12 cellular contexts compared by ENCODE assay signal in the genomic region with DNA sequence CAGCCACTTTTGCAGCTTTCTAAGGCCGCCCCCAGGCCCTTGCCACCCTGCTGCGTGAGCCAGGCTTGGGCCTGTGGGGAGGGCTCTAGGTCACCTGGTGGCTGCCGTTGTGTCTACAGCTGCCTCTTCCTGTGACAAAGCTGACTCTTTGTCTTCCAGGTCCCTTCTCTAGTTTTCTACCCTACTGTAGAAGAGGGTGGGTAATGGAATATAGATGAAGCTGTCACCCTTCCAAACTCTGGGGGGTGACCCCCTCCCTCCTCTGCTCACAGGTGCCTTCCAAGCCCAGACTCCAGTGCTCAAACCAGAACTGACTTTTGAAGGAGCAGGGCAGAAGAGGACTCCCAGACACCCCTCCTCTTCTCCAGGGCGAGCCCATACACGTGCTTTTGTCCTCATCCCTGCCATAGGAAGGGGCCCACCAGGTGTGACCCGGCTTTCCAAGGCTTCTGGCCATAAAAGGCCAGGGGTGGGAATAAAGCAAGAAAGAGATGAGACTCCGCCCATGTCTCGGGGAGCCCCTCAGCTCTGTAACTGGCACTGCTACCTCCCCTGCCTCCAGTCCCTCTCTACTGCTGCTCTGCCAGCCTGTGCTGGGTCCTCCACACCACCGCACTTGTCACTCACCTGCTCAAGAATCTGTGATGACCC. TPM values are rescaled to one million over a fixed set of nuclear protein-coding genes. Genes with fewer than 3 reads are reported as not detected.
A peak's percentile ranks its signal among the peaks of the same experiment; 100 is the strongest.
DNase-seq lines count a peak whose midpoint lies in the region; ATAC-seq and TF ChIP-seq lines count a peak whose summit lies in the region.
"Had no signal": no experiment of that assay in that cellular context is flagged by ENCODE, and none has a peak within 500 bp of the region (broad histone marks: within the 10 kb centered on the region; RNA-seq: fewer than 3 reads in every experiment).

No MANE protein-coding gene starts in this region.

- no peaks in the 10 kb centered on the region for H3K79me1 ChIP-seq in mesendoderm (ENCODE audit: low read length)

- no peak overlapping the region for H2AFZ ChIP-seq in HCT116 (ENCODE audit: low read depth, low read length, poor library complexity, severe bottlenecking)

- no peak overlapping the region for H2BK120ac ChIP-seq in mesendoderm (ENCODE audit: low read depth, low read length)

- H3K4me3 ChIP-seq in HCT116 (replicated peaks in 1 of 2; ENCODE audit: low read depth in 1 of 2, low read length in 2 of 2), result no peak overlapping the region
- H3K4me3 ChIP-seq in mesendoderm (ENCODE audit: low read length), result no peak overlapping the region
- H3K4me3 ChIP-seq: cardiac muscle cell had no signal

- WGBS in mesendoderm (ENCODE audit: extremely low coverage, insufficient coverage, low lambda C conversion rate), result no CpG with 5 or more reads among the region's 9 CpGs

- no peak overlapping the region for H3K4me2 ChIP-seq in HCT116 (ENCODE audit: low read length)
- no peak overlapping the region for H3K4me2 ChIP-seq in mesendoderm (ENCODE audit: low read length)

- CTCF ChIA-PET in HCT116 (lab: Charles Lee) (interaction anchor here (0.9 kb wide), 1 partner anchor 48 kb away, joined by 3 read pairs; no protein-coding TSS in a partner anchor), WTC11 (lab: Charles Lee) (interaction anchor here (0.6 to 3.7 kb wide), 36 partner anchors 10 to 393 kb away, joined by 3 to 48 read pairs (median 4); a partner anchor contains a TSS)

- BruUV-seq in HCT116 (replicated peaks; lab: Mats Ljungman, UMichigan), result no TSS peak

- no peak overlapping the region for H3K27ac Mint-ChIP-seq in WTC11

- TF ChIP-seq POLR2A in HCT116 (IDR thresholded peaks at IDR 0.05; ENCODE audit: borderline replicate concordance, extremely low read depth, insufficient read depth, insufficient read length), result no peak

- no peak for TF ChIP-seq RAD21 in HCT116 (IDR thresholded peaks at IDR 0.05; ENCODE audit: low read depth)

- H3K79me2 ChIP-seq in HCT116 (ENCODE audit: insufficient read depth, low read length) (no peaks in the 10 kb centered on the region), mesendoderm (ENCODE audit: control insufficient read depth, insufficient read depth, low read length) (no peaks in the 10 kb centered on the region)

- H3K4ac ChIP-seq in mesendoderm (ENCODE audit: low read depth, low read length), result no peak overlapping the region

- H3K27ac ChIP-seq in HCT116 (ENCODE audit: low read depth, low read length), result no peak overlapping the region
- no peak overlapping the region for H3K27ac ChIP-seq in mesendoderm (ENCODE audit: low read depth, low read length)
- H3K27ac ChIP-seq: cardiac muscle cell, testis had no signal

- no peak overlapping the region for H2BK5ac ChIP-seq in mesendoderm (ENCODE audit: low read length)

- H3K36me3 ChIP-seq in HCT116 (ENCODE audit: control insufficient read depth in 1 of 2, insufficient read depth in 2 of 2, low read length in 2 of 2) (no peaks in the 10 kb centered on the region; a peak in 1 of 4 replicates), mesendoderm (ENCODE audit: control insufficient read depth, insufficient read depth, low read length) (no peaks in the 10 kb centered on the region)
- H3K36me3 ChIP-seq: cardiac muscle cell had no signal

- H3K9me3 Mint-ChIP-seq in WTC11, result peaks cover 9% of the 10 kb centered on the region

- H3K36me3 Mint-ChIP-seq in WTC11, result no peaks in the 10 kb centered on the region; the same call in 1 of the 2 replicates

- no peaks in the 10 kb centered on the region; the same call in 1 of the 2 replicates for H3K27me3 Mint-ChIP-seq in WTC11 (ENCODE audit: low read depth)

- H3K9me3 ChIP-seq in HCT116 (ENCODE audit: control insufficient read depth in 1 of 2, insufficient read depth in 1 of 2, low read depth in 1 of 2, low read length in 2 of 2), result no peaks in the 10 kb centered on the region
- H3K9me3 ChIP-seq: testis had no signal

- H3K27me3 ChIP-seq in HCT116 (ENCODE audit: insufficient read depth, low read length) (no peaks in the 10 kb centered on the region), mesendoderm (ENCODE audit: insufficient read depth, low read length, poor library complexity) (no peaks in the 10 kb centered on the region)
- H3K27me3 ChIP-seq: cardiac muscle cell, testis had no signal

- no peak overlapping the region for H3K23ac ChIP-seq in mesendoderm (ENCODE audit: low read length)

- TF ChIP-seq CTCF in HCT116 (IDR thresholded peaks at IDR 0.05 in 2 of 3, conservative IDR thresholded peaks at IDR 0.05 in 1 of 3; ENCODE audit: borderline replicate concordance in 1 of 3, insufficient read depth in 1 of 3, low read depth in 2 of 3, low read length in 2 of 3) (no peak), WTC11 (IDR thresholded peaks at IDR 0.05) (no peak), GM10266 (IDR thresholded peaks at IDR 0.05; ENCODE audit: control insufficient read depth, insufficient read depth, low read depth, missing control alignments) (no peak)

- H3K9me2 ChIP-seq in HCT116 (ENCODE audit: insufficient read depth), result no peaks in the 10 kb centered on the region

- H3K18ac ChIP-seq in mesendoderm (ENCODE audit: low read length), result no peak overlapping the region

- H4K20me1 ChIP-seq in HCT116 (ENCODE audit: insufficient read depth), result no peaks in the 10 kb centered on the region

- intact Hi-C loops in HCT116 (cut with micrococcal nuclease), result no loop called here

- no peak overlapping the region for H4K5ac ChIP-seq in mesendoderm (ENCODE audit: low read length)

- POLR2A ChIA-PET in HCT116 (lab: Charles Lee) (no interaction called here), WTC11 (lab: Charles Lee) (interaction anchor here (1.0 kb wide), 1 partner anchor 17 kb away, joined by 4 read pairs; a partner anchor contains a TSS)

- H3K56ac ChIP-seq in mesendoderm (ENCODE audit: low read length), result no peak overlapping the region

- DNase-seq in NCI-H1417 (lab: John Stamatoyannopoulos, UW), result peak; percentile 25 to 63 (median 57)
- no peak for DNase-seq in NCI-H1417 treated with DMSO at 0.1 percent for 48 hours (lab: John Stamatoyannopoulos, UW)
- no peak for DNase-seq in HCT116 (ENCODE audit: low read depth, low spot score)
- DNase-seq in WTC11 (ENCODE audit: low spot score), result peak; percentile 40
- DNase-seq in mesendoderm, result peak; percentile 77
- DNase-seq in GM10266 (ENCODE audit: extremely low spot score), result no peak
- no peak for DNase-seq in activated CD4-positive, CD25-positive, alpha-beta regulatory T cell treated with anti-CD3 and anti-CD28 coated beads, Interleukin-2, amount 50 U/mL, for 72 hours
- DNase-seq: kidney, SW 1271, testis had no signal

- RAD21 ChIA-PET in HCT116 (lab: Charles Lee; ENCODE audit: low non-redundant PET in 1 of 2, low total read pairs in 2 of 2, uncharacterized antibody in 2 of 2, unreplicated experiment in 2 of 2), result no interaction called here

- H2AK5ac ChIP-seq in mesendoderm (ENCODE audit: low read length), result no peak overlapping the region

- no peaks in the 10 kb centered on the region; a peak in 1 of 4 replicates for H3K4me1 ChIP-seq in HCT116 (ENCODE audit: control insufficient read depth in 1 of 2, insufficient read depth in 2 of 2, low read length in 2 of 2)
- no peaks in the 10 kb centered on the region for H3K4me1 ChIP-seq in mesendoderm (ENCODE audit: control insufficient read depth, low read depth, low read length)
- H3K4me1 ChIP-seq: testis had no signal

- no peak overlapping the region for H2BK15ac ChIP-seq in mesendoderm (replicated peaks; ENCODE audit: low read depth)

- H4K8ac ChIP-seq in mesendoderm (ENCODE audit: low read depth, low read length), result no peak overlapping the region

- H3K9ac ChIP-seq in HCT116 (ENCODE audit: low read length) (no peak overlapping the region), mesendoderm (ENCODE audit: low read length) (no peak overlapping the region)

- peaks cover 14% of the 10 kb centered on the region for H3K4me1 Mint-ChIP-seq in WTC11

- no peak overlapping the region for H3K4me3 Mint-ChIP-seq in WTC11

- ATAC-seq in HCT116 (peak; percentile 72), WTC11 (peak; percentile 73), HG02981 (IDR thresholded peaks at IDR 0.05; ENCODE audit: unreplicated experiment) (no peak)

TF ChIP-seq in HCT116, 20 proteins besides CTCF, POLR2A, EP300 and RAD21:
- TF ChIP-seq FOSL1 (IDR thresholded peaks at IDR 0.05; ENCODE audit: low read depth) (no peak), CBX3 (IDR thresholded peaks at IDR 0.05; ENCODE audit: low read depth) (no peak), YY1 (IDR thresholded peaks at IDR 0.05; ENCODE audit: extremely low read depth, insufficient replicate concordance, low read depth, low read length) (no peak)

TF ChIP-seq in WTC11, 78 proteins besides CTCF, POLR2A, EP300 and RAD21:
- TF ChIP-seq CREM (CRISPR knock-in tag; IDR thresholded peaks at IDR 0.05) (0 out of 2 replicates have a peak, but pooled peaks have one; percentile 17), HMGA2 (CRISPR knock-in tag; IDR thresholded peaks at IDR 0.05) (no peak), NFYB (CRISPR knock-in tag; conservative IDR thresholded peaks at IDR 0.05; ENCODE audit: low read depth) (no peak)
- TF ChIP-seq, protein P1, sequence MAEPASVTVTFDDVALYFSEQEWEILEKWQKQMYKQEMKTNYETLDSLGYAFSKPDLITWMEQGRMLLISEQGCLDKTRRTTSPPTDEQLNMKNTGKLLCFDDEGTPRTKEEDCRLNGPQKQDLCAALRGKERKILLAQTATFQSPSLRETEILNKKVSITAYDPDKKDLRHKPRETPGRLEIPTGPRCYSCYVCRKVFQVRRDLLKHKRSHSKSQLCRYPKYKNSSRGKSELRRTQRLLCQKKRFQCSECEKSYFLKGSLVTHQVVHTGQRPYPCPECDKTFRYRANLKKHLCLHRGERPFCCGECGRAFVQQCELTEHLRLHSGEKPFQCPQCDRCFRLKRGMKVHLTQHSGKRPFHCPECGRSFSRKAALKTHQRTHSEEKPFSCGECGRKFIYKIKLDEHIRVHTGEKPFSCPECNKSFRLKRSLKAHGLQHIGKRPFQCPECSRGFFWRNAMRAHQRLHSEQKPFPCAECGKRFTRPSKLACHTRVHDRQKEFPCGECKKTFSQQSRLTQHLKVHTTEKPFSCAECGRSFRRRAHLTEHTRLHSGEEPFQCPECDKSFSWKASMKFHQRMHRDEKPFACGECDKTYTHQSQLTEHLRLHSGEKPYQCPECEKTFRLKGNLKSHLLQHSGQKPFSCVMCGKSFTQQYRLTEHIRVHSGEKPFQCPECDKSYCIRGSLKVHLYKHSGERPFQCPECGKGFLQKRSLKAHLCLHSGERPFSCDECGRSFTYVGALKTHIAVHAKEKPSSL (CRISPR knock-in tag; conservative IDR thresholded peaks at IDR 0.05), result 0 out of 2 replicates have a peak, but pooled peaks have one; percentile 16

RNA-seq across cellular contexts. Expression of a gene that starts 17.9 kb away (rescaled TPM):
- total RNA-seq in HCT116 (2021; ENCODE audit: unreplicated experiment) (32.0 TPM), WTC11 (2021) (47.3 to 52.6 TPM (median 52.6 TPM) in 3 replicates)
- 13.7 and 15.4 TPM in 2 replicates for polyA plus RNA-seq in HCT116 (2012)
- polyA plus RNA-seq in mesendoderm (2013, experiment 1 of 2), result 27.6 TPM
- polyA plus RNA-seq in mesendoderm (2013, experiment 2 of 2), result 27.4 TPM

Comparison
In these comparisons a context has a peak if more than half of its experiments do, and no peak if none do; other contexts are left out.
1. DNase-seq: peak in NCI-H1417 (3 of 3), WTC11 (single experiment) and mesendoderm (single experiment); none in NCI-H1417 treated with DMSO at 0.1 percent for 48 hours (single experiment), HCT116 (single experiment), GM10266 (single experiment) and activated CD4-positive, CD25-positive, alpha-beta regulatory T cell treated with anti-CD3 and anti-CD28 coated beads, Interleukin-2, amount 50 U/mL, for 72 hours (single experiment).